16 cellular contexts compared by ENCODE assay signal in genomic region chr7:6162331-6162620, GRCh38. TPM values are rescaled to one million over a fixed set of nuclear protein-coding genes. Genes with fewer than 3 reads are reported as not detected.
DNase-seq lines count a peak whose midpoint lies in the region; ATAC-seq and TF ChIP-seq lines count a peak whose summit lies in the region.
"Had no signal": no experiment of that assay in that cellular context is flagged by ENCODE, and none has a peak within 500 bp of the region (broad histone marks: within the 10 kb centered on the region; RNA-seq: fewer than 3 reads in every experiment).

No MANE protein-coding gene starts in this region.

- no peaks in the 10 kb centered on the region for H3K9me3 Mint-ChIP-seq in activated naive CD8-positive, alpha-beta T cell treated with anti-CD3 and anti-CD28 coated beads, Interleukin-2, amount 10 ng/mL, durations not matched to agents 7 days and 5 days
- no peaks in the 10 kb centered on the region for H3K9me3 Mint-ChIP-seq in activated naive CD8-positive, alpha-beta T cell treated with anti-CD3 and anti-CD28 coated beads, Interleukin-2, amount 50 U/mL, for 24 hours
- no peaks in the 10 kb centered on the region for H3K9me3 Mint-ChIP-seq in activated naive CD4-positive, alpha-beta T cell treated with anti-CD3 and anti-CD28 coated beads, Interleukin-2, amount 10 ng/mL, durations not matched to agents 7 days and 5 days
- H3K9me3 Mint-ChIP-seq: activated T-cell treated with anti-CD3 and anti-CD28 coated beads, Interleukin-2, amount 50 U/mL, for 4 hours; CD8-positive, alpha-beta T cell; H9; stimulated activated memory B cell treated with anti-CD40 and anti-IgM and Interleukin-4, amounts not matched to agents 10 μg/mL and 1 μg/mL and 100 μg/mL, for 72 hours had no signal

- intact Hi-C loops in cardiac septum (cut with DNase I), result loop anchor here (5.0 to 10.0 kb wide), 2 partner anchors 95 to 273 kb away; no protein-coding TSS in a partner anchor
- intact Hi-C loops in psoas muscle (cut with DNase I), result loop anchor here in 1 of 2 donors (5.0 kb wide), 1 partner anchor 110 kb away; the partner anchor contains the start of gene CYTH3

- in situ Hi-C loops in GM23248 (cut with MboI), result no loop called here

- H3K27me3 ChIP-seq in psoas muscle (ENCODE audit: insufficient read depth in 3 of 3, low read length in 2 of 3) (no peaks in the 10 kb centered on the region), GM23248 (replicated peaks; ENCODE audit: insufficient read depth) (no peaks in the 10 kb centered on the region)

- H3K27ac ChIP-seq in psoas muscle (peak overlapping the region; percentile 13), GM23248 (no peak overlapping the region)

- H3K4me2 ChIP-seq in GM23248 (ENCODE audit: unreplicated experiment), result no peak overlapping the region

- H3K27ac Mint-ChIP-seq in activated naive CD8-positive, alpha-beta T cell treated with anti-CD3 and anti-CD28 coated beads, Interleukin-2, amount 10 ng/mL, durations not matched to agents 7 days and 5 days, result peak overlapping the region; percentile 42
- no peak overlapping the region for H3K27ac Mint-ChIP-seq in activated naive CD8-positive, alpha-beta T cell treated with anti-CD3 and anti-CD28 coated beads, Interleukin-2, amount 50 U/mL, for 24 hours
- no peak overlapping the region for H3K27ac Mint-ChIP-seq in activated naive CD4-positive, alpha-beta T cell treated with anti-CD3 and anti-CD28 coated beads, Interleukin-2, amount 10 ng/mL, durations not matched to agents 7 days and 5 days
- H3K27ac Mint-ChIP-seq: CD8-positive, alpha-beta T cell; stimulated activated memory B cell treated with anti-CD40 and anti-IgM and Interleukin-4, amounts not matched to agents 10 μg/mL and 1 μg/mL and 100 μg/mL, for 72 hours had no signal

- peaks cover 0 to 71% of the 10 kb centered on the region in 2 donors for H3K36me3 ChIP-seq in psoas muscle (ENCODE audit: insufficient read depth in 1 of 2, low read depth in 1 of 2)
- H3K36me3 ChIP-seq in GM23248 (ENCODE audit: low read depth), result peaks cover 12% of the 10 kb centered on the region

- TF ChIP-seq CTCF in psoas muscle (IDR thresholded peaks at IDR 0.05), result no peak

- H3K4me3 Mint-ChIP-seq in activated naive CD8-positive, alpha-beta T cell treated with anti-CD3 and anti-CD28 coated beads, Interleukin-2, amount 10 ng/mL, durations not matched to agents 7 days and 5 days, result no peak overlapping the region
- H3K4me3 Mint-ChIP-seq in activated naive CD8-positive, alpha-beta T cell treated with anti-CD3 and anti-CD28 coated beads, Interleukin-2, amount 50 U/mL, for 24 hours, result no peak overlapping the region
- no peak overlapping the region for H3K4me3 Mint-ChIP-seq in activated naive CD4-positive, alpha-beta T cell treated with anti-CD3 and anti-CD28 coated beads, Interleukin-2, amount 10 ng/mL, durations not matched to agents 7 days and 5 days
- H3K4me3 Mint-ChIP-seq: activated T-cell treated with anti-CD3 and anti-CD28 coated beads, Interleukin-2, amount 50 U/mL, for 4 hours; CD8-positive, alpha-beta T cell; H9; stimulated activated memory B cell treated with anti-CD40 and anti-IgM and Interleukin-4, amounts not matched to agents 10 μg/mL and 1 μg/mL and 100 μg/mL, for 72 hours had no signal

- CTCF ChIA-PET in activated naive CD4-positive, alpha-beta T cell treated with anti-CD3 and anti-CD28 coated beads, Interleukin-2, amount 10 ng/mL, durations not matched to agents 7 days and 5 days (lab: Charles Lee), result no interaction called here

- peaks cover 7% of the 10 kb centered on the region for H3K79me2 ChIP-seq in GM23248 (ENCODE audit: insufficient read depth)

- peaks cover 12% of the 10 kb centered on the region for H3K36me3 Mint-ChIP-seq in activated naive CD8-positive, alpha-beta T cell treated with anti-CD3 and anti-CD28 coated beads, Interleukin-2, amount 10 ng/mL, durations not matched to agents 7 days and 5 days
- H3K36me3 Mint-ChIP-seq in activated naive CD8-positive, alpha-beta T cell treated with anti-CD3 and anti-CD28 coated beads, Interleukin-2, amount 50 U/mL, for 24 hours (ENCODE audit: low read depth), result peaks cover 7% of the 10 kb centered on the region
- peaks cover 15% of the 10 kb centered on the region for H3K36me3 Mint-ChIP-seq in activated naive CD4-positive, alpha-beta T cell treated with anti-CD3 and anti-CD28 coated beads, Interleukin-2, amount 10 ng/mL, durations not matched to agents 7 days and 5 days

- H3K9me3 ChIP-seq in psoas muscle (no peaks in the 10 kb centered on the region), GM23248 (ENCODE audit: low read depth) (no peaks in the 10 kb centered on the region)

- POLR2A ChIA-PET in activated naive CD8-positive, alpha-beta T cell treated with anti-CD3 and anti-CD28 coated beads, Interleukin-2, amount 10 ng/mL, durations not matched to agents 7 days and 5 days (lab: Charles Lee), result no interaction called here

- no peak overlapping the region for H2AFZ ChIP-seq in GM23248

- H3K4me1 Mint-ChIP-seq in activated naive CD8-positive, alpha-beta T cell treated with anti-CD3 and anti-CD28 coated beads, Interleukin-2, amount 10 ng/mL, durations not matched to agents 7 days and 5 days, result peaks cover 13% of the 10 kb centered on the region
- H3K4me1 Mint-ChIP-seq in activated naive CD8-positive, alpha-beta T cell treated with anti-CD3 and anti-CD28 coated beads, Interleukin-2, amount 50 U/mL, for 24 hours, result no peaks in the 10 kb centered on the region
- H3K4me1 Mint-ChIP-seq in activated naive CD4-positive, alpha-beta T cell treated with anti-CD3 and anti-CD28 coated beads, Interleukin-2, amount 10 ng/mL, durations not matched to agents 7 days and 5 days, result peaks cover 21% of the 10 kb centered on the region

- no peaks in the 10 kb centered on the region for H3K9me2 ChIP-seq in GM23248 (ENCODE audit: insufficient read depth)

- no peak overlapping the region for H3K9ac ChIP-seq in GM23248

- DNase-seq in activated naive CD8-positive, alpha-beta T cell treated with anti-CD3 and anti-CD28 coated beads, Interleukin-2, amount 10 ng/mL, durations not matched to agents 7 days and 5 days, result no peak
- DNase-seq in activated naive CD8-positive, alpha-beta T cell treated with anti-CD3 and anti-CD28 coated beads, Interleukin-2, amount 50 U/mL, for 24 hours, result no peak
- peak; percentile 84 for DNase-seq in cardiac septum (ENCODE audit: low spot score)
- peak; percentile 64 to 82 for DNase-seq in psoas muscle
- no peak for DNase-seq in central memory CD4-positive, alpha-beta T cell
- no peak for DNase-seq in GM23248
- no peak for DNase-seq in activated naive CD4-positive, alpha-beta T cell treated with anti-CD3 and anti-CD28 coated beads, Interleukin-2, amount 10 ng/mL, durations not matched to agents 7 days and 5 days
- DNase-seq: activated T-cell treated with anti-CD3 and anti-CD28 coated beads, Interleukin-2, amount 50 U/mL, for 4 hours; CD8-positive, alpha-beta T cell; cortex of kidney; H9; NCI-H1417 treated with DMSO at 0.1 percent for 48 hours; NK-92 treated with Interleukin-12 subunit alpha and Interleukin-12 subunit beta, amount 100 ng/mL, for 24 hours; T-helper 9 cell had no signal

- peaks cover 7% of the 10 kb centered on the region for H3K4me1 ChIP-seq in psoas muscle
- peaks cover 11% of the 10 kb centered on the region; the same call in 1 of the 2 replicates for H3K4me1 ChIP-seq in GM23248 (ENCODE audit: insufficient read depth)

- peaks cover 25% of the 10 kb centered on the region for H3F3A ChIP-seq in GM23248 (ENCODE audit: insufficient read depth)

- ATAC-seq in activated naive CD8-positive, alpha-beta T cell treated with anti-CD3 and anti-CD28 coated beads, Interleukin-2, amount 10 ng/mL, durations not matched to agents 7 days and 5 days (ENCODE audit: low read depth), result no peak
- ATAC-seq in activated naive CD8-positive, alpha-beta T cell treated with anti-CD3 and anti-CD28 coated beads, Interleukin-2, amount 50 U/mL, for 24 hours, result no peak
- ATAC-seq in psoas muscle, result peak; percentile 11 to 75 (median 51)
- ATAC-seq in HG02852 (IDR thresholded peaks at IDR 0.05; ENCODE audit: unreplicated experiment), result no peak
- ATAC-seq: activated T-cell treated with anti-CD3 and anti-CD28 coated beads, Interleukin-2, amount 50 U/mL, for 4 hours; CD8-positive, alpha-beta T cell; stimulated activated memory B cell treated with anti-CD40 and anti-IgM and Interleukin-4, amounts not matched to agents 10 μg/mL and 1 μg/mL and 100 μg/mL, for 72 hours had no signal

- no peaks in the 10 kb centered on the region for H4K20me1 ChIP-seq in GM23248 (ENCODE audit: insufficient read depth)

- 41 to 50% (median 44%) methylated on average over 8 of the region's 8 CpGs for WGBS in psoas muscle, 3 donors
- WGBS in GM23248 (ENCODE audit: low coverage in 1 of 2, low lambda C conversion rate in 2 of 2, missing lambda C conversion rate in 2 of 2), 2 experiments, result 57 to 59% methylated on average over 8 of the region's 8 CpGs

- H3K4me3 ChIP-seq in psoas muscle (no peak overlapping the region), GM23248 (no peak overlapping the region)

- H3K27me3 Mint-ChIP-seq in activated naive CD8-positive, alpha-beta T cell treated with anti-CD3 and anti-CD28 coated beads, Interleukin-2, amount 10 ng/mL, durations not matched to agents 7 days and 5 days, result no peaks in the 10 kb centered on the region
- H3K27me3 Mint-ChIP-seq in activated naive CD8-positive, alpha-beta T cell treated with anti-CD3 and anti-CD28 coated beads, Interleukin-2, amount 50 U/mL, for 24 hours, result no peaks in the 10 kb centered on the region
- no peaks in the 10 kb centered on the region for H3K27me3 Mint-ChIP-seq in activated naive CD4-positive, alpha-beta T cell treated with anti-CD3 and anti-CD28 coated beads, Interleukin-2, amount 10 ng/mL, durations not matched to agents 7 days and 5 days
- H3K27me3 Mint-ChIP-seq: stimulated activated memory B cell treated with anti-CD40 and anti-IgM and Interleukin-4, amounts not matched to agents 10 μg/mL and 1 μg/mL and 100 μg/mL, for 72 hours had no signal

RNA-seq across cellular contexts. Expression of gene USP42, which starts 57.5 kb away (rescaled TPM):
- 10 to 100 TPM; 14.7 to 16.2 TPM for total RNA-seq in activated naive CD8-positive, alpha-beta T cell treated with anti-CD3 and anti-CD28 coated beads, Interleukin-2, amount 10 ng/mL, durations not matched to agents 7 days and 5 days
- total RNA-seq in cardiac septum (5.8 TPM), psoas muscle (1 to 10 TPM; 5.3 to 8.1 (median 5.7) TPM)
- polyA plus RNA-seq in psoas muscle (1 to 10 TPM; 2.4 to 5.9 (median 3.3) TPM), GM23248 (2016; fragmentation: Nextera tagmentation; extraction: Ambion mirVana) (4.0 and 5.9 TPM in 2 replicates)
- 5.3 and 5.7 TPM in 2 replicates for total RNA-seq in GM23248 (2014; rRNA removed; shearing (Covaris generic))

Comparison
In these comparisons a context has a peak if more than half of its experiments do, and no peak if none do; other contexts are left out.
1. ATAC-seq: peak in psoas muscle (4 of 4); none in activated naive CD8-positive, alpha-beta T cell treated with anti-CD3 and anti-CD28 coated beads, Interleukin-2, amount 10 ng/mL, durations not matched to agents 7 days and 5 days (single experiment), activated naive CD8-positive, alpha-beta T cell treated with anti-CD3 and anti-CD28 coated beads, Interleukin-2, amount 50 U/mL, for 24 hours (single experiment) and HG02852 (single experiment).
2. DNase-seq: peak in cardiac septum (single experiment) and psoas muscle (2 of 2); none in activated naive CD8-positive, alpha-beta T cell treated with anti-CD3 and anti-CD28 coated beads, Interleukin-2, amount 10 ng/mL, durations not matched to agents 7 days and 5 days (single experiment), activated naive CD8-positive, alpha-beta T cell treated with anti-CD3 and anti-CD28 coated beads, Interleukin-2, amount 50 U/mL, for 24 hours (single experiment), central memory CD4-positive, alpha-beta T cell (single experiment), GM23248 (single experiment) and activated naive CD4-positive, alpha-beta T cell treated with anti-CD3 and anti-CD28 coated beads, Interleukin-2, amount 10 ng/mL, durations not matched to agents 7 days and 5 days (single experiment).